ENCODE assay signal across 8 cellular contexts in genomic region chr6:150004101-150004782, GRCh38. TPM values are rescaled to one million over a fixed set of nuclear protein-coding genes. Genes with fewer than 3 reads are reported as not detected.
DNase-seq lines count a peak whose midpoint lies in the region; ATAC-seq, FAIRE-seq and TF ChIP-seq lines count a peak whose summit lies in the region.

No MANE protein-coding gene starts in this region.

- TF ChIP-seq CTCF in WERI-Rb-1 (IDR thresholded peaks at IDR 0.05; ENCODE audit: low read depth, low read length) (no peak), foreskin fibroblast (IDR thresholded peaks at IDR 0.05; ENCODE audit: low read depth, low read length) (no peak), kidney (IDR thresholded peaks at IDR 0.05; ENCODE audit: borderline replicate concordance, extremely low read depth, insufficient read depth) (no peak)

- FAIRE-seq in kidney (lab: Jason Lieb, UNC): no peak

- H3K36me3 ChIP-seq in WERI-Rb-1 (no peaks in the 10 kb centered on the region), skeletal muscle tissue (ENCODE audit: control insufficient read depth in 3 of 3, insufficient read depth in 3 of 3, low read length in 3 of 3) (no peaks in the 10 kb centered on the region), kidney (ENCODE audit: control insufficient read depth in 1 of 2, insufficient read depth in 2 of 2, low read length in 2 of 2) (no peaks in the 10 kb centered on the region)

- H3K9ac ChIP-seq in skeletal muscle tissue (ENCODE audit: low read depth in 1 of 3, low read length in 3 of 3) (peak overlapping the region in 1 of 3 donors; percentile 45), kidney (ENCODE audit: low read length in 2 of 2) (no peak overlapping the region)

- intact Hi-C loops in kidney (cut with DNase I): no loop called here

- H3K27me3 ChIP-seq in WERI-Rb-1 (ENCODE audit: insufficient read depth, low read depth, severe bottlenecking) (peaks cover 12% of the 10 kb centered on the region), skeletal muscle tissue (ENCODE audit: control insufficient read depth in 3 of 3, insufficient read depth in 3 of 3, low read length in 3 of 3) (peaks cover 33 to 73% (median 51%) of the 10 kb centered on the region in 3 donors)

- H3K9me3 ChIP-seq in WERI-Rb-1 (ENCODE audit: severe bottlenecking): no peaks in the 10 kb centered on the region
- H3K9me3 ChIP-seq in skeletal muscle tissue (ENCODE audit: control insufficient read depth in 3 of 3, low read length in 3 of 3): no peaks in the 10 kb centered on the region
- no peaks in the 10 kb centered on the region for H3K9me3 ChIP-seq in kidney (ENCODE audit: control insufficient read depth in 1 of 2, low read length in 2 of 2)

- H3K4me3 ChIP-seq in WERI-Rb-1 (ENCODE audit: low read depth, low read length): peak overlapping the region; percentile 69
- H3K4me3 ChIP-seq in foreskin fibroblast (ENCODE audit: low read depth in 1 of 2, low read length in 2 of 2): peak overlapping the region; percentile 46 to 66
- H3K4me3 ChIP-seq in skeletal muscle tissue (ENCODE audit: low read length in 3 of 3): peak overlapping the region in 2 of 3 donors; percentile 15 to 76
- H3K4me3 ChIP-seq in kidney (ENCODE audit: low read length in 2 of 2): peak overlapping the region in 1 of 2 donors; percentile 71

- ATAC-seq in GM18907 (IDR thresholded peaks at IDR 0.05; ENCODE audit: unreplicated experiment) (peak; percentile 43), HG02885 (IDR thresholded peaks at IDR 0.05; ENCODE audit: poor library complexity, unreplicated experiment) (peak; percentile 12)

- no peak for DNase-seq in WERI-Rb-1
- DNase-seq in foreskin fibroblast: no peak
- DNase-seq in hypothalamus (lab: John Stamatoyannopoulos, UW): no peak
- DNase-seq in cerebellar nuclear complex (lab: John Stamatoyannopoulos, UW): no peak
- no peak for DNase-seq in kidney

- H3K27ac ChIP-seq in WERI-Rb-1 (peak overlapping the region; percentile 61; the same call in 1 of the 2 replicates), skeletal muscle tissue (ENCODE audit: low read depth, low read length) (no peak overlapping the region), kidney (ENCODE audit: low read depth in 2 of 2, low read length in 2 of 2) (no peak overlapping the region)

- H3K4me1 ChIP-seq in skeletal muscle tissue (ENCODE audit: control insufficient read depth in 3 of 3, insufficient read depth in 3 of 3, low read length in 3 of 3) (peaks cover 6 to 14% (median 8%) of the 10 kb centered on the region in 3 donors), kidney (ENCODE audit: control insufficient read depth in 1 of 2, insufficient read depth in 1 of 2, low read depth in 1 of 2, low read length in 2 of 2) (peaks cover 0 to 6% of the 10 kb centered on the region in 2 donors)

RNA-seq across cellular contexts. Expression of gene RAET1L, which starts 21.1 kb away (rescaled TPM):
- total RNA-seq in skeletal muscle tissue (not detected), kidney (3.3 TPM)
- not detected for polyA plus RNA-seq in kidney (ENCODE audit: insufficient read depth, low read depth, low replicate concordance)

RNA-seq across cellular contexts. Expression of gene ULBP1, which starts 40.5 kb away (rescaled TPM):
- total RNA-seq in skeletal muscle tissue (not detected), kidney (0.72 TPM)
- 0.47 TPM for polyA plus RNA-seq in kidney (ENCODE audit: insufficient read depth, low read depth, low replicate concordance)
